Comparison of ENCODE assay signal across 8 cellular contexts in genomic region chr9:29213374-29214161, GRCh38. TPM values are rescaled to one million over a fixed set of nuclear protein-coding genes. Genes with fewer than 3 reads are reported as not detected.
DNase-seq lines count a peak whose midpoint lies in the region; ATAC-seq, FAIRE-seq and TF ChIP-seq lines count a peak whose summit lies in the region.

Gene LINGO2 (minus strand): TSS chr9:29213601.

- CTCF ChIA-PET in CD8-positive, alpha-beta memory T cell (lab: Charles Lee), result no interaction called here
- CTCF ChIA-PET in HepG2 (lab: Yijun Ruan, JAX; ENCODE audit: low intra/inter-chr PET ratio, low total read pairs), result no interaction called here

- TF ChIP-seq POLR2A in HepG2 (IDR thresholded peaks at IDR 0.05; ENCODE audit: insufficient read depth in 1 of 2, low read depth in 2 of 2, low read length in 2 of 2), result no peak

- no peaks in the 10 kb centered on the region for H3K4me1 ChIP-seq in CD8-positive, alpha-beta memory T cell (ENCODE audit: insufficient read depth, low read length)
- H3K4me1 ChIP-seq in HepG2 (ENCODE audit: insufficient read depth, low read length), result peaks cover 5% of the 10 kb centered on the region; the same call in 1 of the 2 replicates

- H3K36me3 ChIP-seq in CD8-positive, alpha-beta memory T cell (ENCODE audit: insufficient read depth, low read length), result no peaks in the 10 kb centered on the region
- no peaks in the 10 kb centered on the region for H3K36me3 ChIP-seq in HepG2 (replicated peaks in 1 of 2; ENCODE audit: control insufficient read depth in 1 of 2, insufficient read depth in 2 of 2, low read length in 2 of 2)

- no peaks in the 10 kb centered on the region for H3K79me2 ChIP-seq in HepG2 (ENCODE audit: insufficient read depth, low read length)

- H3K9ac ChIP-seq in HepG2 (ENCODE audit: insufficient read depth, low read depth, low read length), result no peak within 1 kb of the TSS

- peaks cover 4 to 25% (median 8%) of the 10 kb centered on the region in 3 donors for H3K4me1 Mint-ChIP-seq in CD8-positive, alpha-beta memory T cell
- H3K4me1 Mint-ChIP-seq in type B pancreatic cell (ENCODE audit: unreplicated experiment), result peaks cover 23% of the 10 kb centered on the region

- no peak within 1 kb of the TSS for H3K27ac Mint-ChIP-seq in CD8-positive, alpha-beta memory T cell
- H3K27ac Mint-ChIP-seq in type B pancreatic cell, result peak within 1 kb of the TSS; percentile 82

- H3K36me3 Mint-ChIP-seq in CD8-positive, alpha-beta memory T cell, result no peaks in the 10 kb centered on the region
- H3K36me3 Mint-ChIP-seq in type B pancreatic cell, result no peaks in the 10 kb centered on the region

- no peak within 1 kb of the TSS for H3K27ac ChIP-seq in CD8-positive, alpha-beta memory T cell (ENCODE audit: low read depth, low read length)
- no peak within 1 kb of the TSS for H3K27ac ChIP-seq in HepG2 (ENCODE audit: extremely low read length, insufficient read depth, low read length)

- 65% methylated on average over 36 of the region's 59 CpGs for WGBS in HepG2 (ENCODE audit: low lambda C conversion rate)

- TF ChIP-seq CTCF in HepG2 (CRISPR knock-in tag; IDR thresholded peaks at IDR 0.05) (no peak), type B pancreatic cell (conservative IDR thresholded peaks at IDR 0.05) (no peak)

- in situ Hi-C loops in HepG2 (cut with HindIII; ENCODE audit: extremely low pct_ligation_motif_present, low pct_unique_long_range_greater_than_20kb), result no loop called here

- H3K4me3 ChIP-seq in CD8-positive, alpha-beta memory T cell (ENCODE audit: low read length), result no peak within 1 kb of the TSS
- H3K4me3 ChIP-seq in HepG2 (replicated peaks in 1 of 3; ENCODE audit: insufficient read depth in 1 of 3, low read depth in 2 of 3, low read length in 3 of 3), result no peak within 1 kb of the TSS

- H3K9me3 Mint-ChIP-seq in CD8-positive, alpha-beta memory T cell, result peaks cover 0 to 17% (median 12%) of the 10 kb centered on the region in 5 donors
- H3K9me3 Mint-ChIP-seq in type B pancreatic cell, result no peaks in the 10 kb centered on the region

- H3K9me3 ChIP-seq in CD8-positive, alpha-beta memory T cell (ENCODE audit: low read length), result no peaks in the 10 kb centered on the region
- H3K9me3 ChIP-seq in HepG2 (ENCODE audit: low read length), result no peaks in the 10 kb centered on the region

- H3K27me3 Mint-ChIP-seq in CD8-positive, alpha-beta memory T cell, result peaks cover 26 to 46% of the 10 kb centered on the region in 2 donors
- peaks cover 82% of the 10 kb centered on the region for H3K27me3 Mint-ChIP-seq in type B pancreatic cell

- no peak for DNase-seq in CD8-positive, alpha-beta memory T cell
- DNase-seq in NCI-H1694 (lab: John Stamatoyannopoulos, UW) (peak; percentile 60), astrocyte of the hippocampus (ENCODE audit: low read depth, low spot score) (peak; percentile 37), HepG2 (ENCODE audit: low spot score) (no peak), type B pancreatic cell (ENCODE audit: extremely low spot score, unreplicated experiment) (no peak), NCI-H226 (no peak)

- peak within 1 kb of the TSS; percentile 63 for H3K4me2 ChIP-seq in HepG2 (ENCODE audit: low read depth, low read length)

- H3K4me3 Mint-ChIP-seq in CD8-positive, alpha-beta memory T cell, result peak within 1 kb of the TSS in 6 of 7 donors; percentile 23 to 82 (median 52)
- H3K4me3 Mint-ChIP-seq in type B pancreatic cell, result peak within 1 kb of the TSS; percentile 97

- TF ChIP-seq EP300 in HepG2 (IDR thresholded peaks at IDR 0.05; ENCODE audit: low read depth in 2 of 2, low read length in 2 of 2) (no peak), HepG2 (CRISPR knock-in tag; IDR thresholded peaks at IDR 0.05; ENCODE audit: borderline replicate concordance) (no peak)

- H3K27me3 ChIP-seq in CD8-positive, alpha-beta memory T cell (ENCODE audit: insufficient read depth, low read length, poor library complexity, severe bottlenecking), result peaks cover 8% of the 10 kb centered on the region
- H3K27me3 ChIP-seq in HepG2 (ENCODE audit: control insufficient read depth in 1 of 2, insufficient read depth in 2 of 2, low read length in 2 of 2), result peaks cover 3 to 41% of the 10 kb centered on the region in 2 experiments

- no peak for FAIRE-seq in HepG2 (lab: Jason Lieb, UNC)

- H2AFZ ChIP-seq in HepG2 (ENCODE audit: low read length), result no peak within 1 kb of the TSS

- no TSS peak for BruUV-seq in HepG2 (replicated peaks; lab: Mats Ljungman, UMichigan)

- H4K20me1 ChIP-seq in HepG2 (ENCODE audit: insufficient read depth, low read length), result no peaks in the 10 kb centered on the region

- intact Hi-C loops in HepG2 (cut with micrococcal nuclease; ENCODE audit: unreplicated experiment), result loop anchor here (5.0 kb wide), 1 partner anchor 1486 kb away; no protein-coding TSS in a partner anchor

- POLR2A ChIA-PET in CD8-positive, alpha-beta memory T cell (lab: Charles Lee), result no interaction called here
- POLR2A ChIA-PET in HepG2 (lab: Yijun Ruan, JAX), result no interaction called here

- ATAC-seq in HepG2, result no peak
- ATAC-seq in GM18519 (IDR thresholded peaks at IDR 0.05; ENCODE audit: low FRiP score, unreplicated experiment), result no peak
- ATAC-seq in HG02981 (IDR thresholded peaks at IDR 0.05; ENCODE audit: unreplicated experiment), result no peak

- no peak for TF ChIP-seq RAD21 in HepG2 (CRISPR knock-in tag; IDR thresholded peaks at IDR 0.05)

TF ChIP-seq in HepG2, 621 proteins besides CTCF, POLR2A, EP300 and RAD21:
- peak; percentile 98 for TF ChIP-seq GZF1 (CRISPR knock-in tag; IDR thresholded peaks at IDR 0.05)
- no peak for TF ChIP-seq ZSCAN29 (CRISPR knock-in tag; conservative IDR thresholded peaks at IDR 0.05)

RNA-seq across cellular contexts. Expression of gene LINGO2, which starts in this region (rescaled TPM):
- not detected for total RNA-seq in CD8-positive, alpha-beta memory T cell
- not detected for polyA plus RNA-seq in CD8-positive, alpha-beta memory T cell
- total RNA-seq in HepG2 (2016; rRNA removed; fragmentation: Illumina TruSeq; extraction: Trizol) (not detected in 2 replicates), type B pancreatic cell (ENCODE audit: low replicate concordance) (4.0 TPM in 2 replicates)
- total RNA-seq in HepG2 (2016; cell fraction: cytosol; rRNA removed; fragmentation: Illumina TruSeq; extraction: Trizol; ENCODE audit: low read depth), result not detected in 2 replicates
- total RNA-seq in HepG2 (2016; cell fraction: insoluble cytoplasmic fraction; rRNA removed; fragmentation: Illumina TruSeq; extraction: Trizol), result not detected in 2 replicates
- not detected in 2 replicates for total RNA-seq in HepG2 (2016; cell fraction: membrane; rRNA removed; fragmentation: Illumina TruSeq; extraction: Trizol)
- total RNA-seq in HepG2 (2016; cell fraction: nucleus; rRNA removed; fragmentation: Illumina TruSeq; extraction: Trizol), result not detected in 2 replicates
- not detected in 2 replicates for polyA plus RNA-seq in HepG2 (2011; rRNA removed)
- polyA plus RNA-seq in HepG2 (2011; cell fraction: cytosol; rRNA removed), result not detected in 2 replicates
- polyA plus RNA-seq in HepG2 (2011; cell fraction: nucleus; rRNA removed), result not detected in 2 replicates
- polyA plus RNA-seq in HepG2 (2012), result not detected in 2 replicates
- not detected in 2 replicates for polyA plus RNA-seq in HepG2 (2016; cell fraction: cytosol; fragmentation: Illumina TruSeq; extraction: Trizol; ENCODE audit: low read depth)
- not detected in 2 replicates for polyA plus RNA-seq in HepG2 (2016; cell fraction: insoluble cytoplasmic fraction; fragmentation: Illumina TruSeq; extraction: Trizol; ENCODE audit: low read depth)
- polyA plus RNA-seq in HepG2 (2016; cell fraction: membrane; fragmentation: Illumina TruSeq; extraction: Trizol; ENCODE audit: low read depth), result not detected in 2 replicates
- polyA plus RNA-seq in HepG2 (2016; cell fraction: nucleus; fragmentation: Illumina TruSeq; extraction: Trizol; ENCODE audit: insufficient read depth, low read depth), result not detected in 2 replicates
- polyA minus RNA-seq in HepG2 (2011; rRNA and poly(A)+ RNA removed; ENCODE audit: low replicate concordance), result 1.4 TPM in 1 of 2 replicates, not detected in the other
- polyA minus RNA-seq in HepG2 (2011; cell fraction: cytosol; rRNA and poly(A)+ RNA removed), result not detected in 2 replicates
- polyA minus RNA-seq in HepG2 (2011; cell fraction: nucleus; rRNA and poly(A)+ RNA removed), result not detected in 2 replicates

Comparison
In these comparisons a context has a peak if more than half of its experiments do, and no peak if none do; other contexts are left out.
1. DNase-seq: peak in NCI-H1694 (single experiment) and astrocyte of the hippocampus (single experiment); none in CD8-positive, alpha-beta memory T cell (0 of 5), HepG2 (single experiment), type B pancreatic cell (single experiment) and NCI-H226 (single experiment).